Comparison of ENCODE assay signal across 8 cellular contexts in genomic region chr10:27319752-27320561, GRCh38.
A peak's percentile ranks its signal among the peaks of the same experiment; 100 is the strongest.
DNase-seq lines count a peak whose midpoint lies in the region; ATAC-seq, FAIRE-seq and TF ChIP-seq lines count a peak whose summit lies in the region.

No MANE protein-coding gene starts in this region.

- peak overlapping the region; percentile 2 to 6; a peak in 1 of 4 replicates for H3K4me2 ChIP-seq in H1 (ENCODE audit: insufficient read depth in 1 of 2, low read depth in 2 of 2, low read length in 2 of 2)

- no peak overlapping the region for H2AK5ac ChIP-seq in H1 (ENCODE audit: low read depth, low read length)

- H3K9me3 ChIP-seq in H1 (ENCODE audit: insufficient read depth in 2 of 2, low read depth in 1 of 2, low read length in 1 of 2), result no peaks in the 10 kb centered on the region
- no peaks in the 10 kb centered on the region for H3K9me3 ChIP-seq in stomach

- CTCF ChIA-PET in H1 (lab: Charles Lee; ENCODE audit: partially characterized antibody), result no interaction called here

- no peak overlapping the region for H3K56ac ChIP-seq in H1 (replicated peaks; ENCODE audit: insufficient read length, low read depth, low read length)

- H4K91ac ChIP-seq in H1 (replicated peaks; ENCODE audit: insufficient read length, low read length), result no peak overlapping the region

- H3K27me3 ChIP-seq in H1 (replicated peaks in 1 of 4; ENCODE audit: control insufficient read depth in 3 of 4, extremely low read depth in 1 of 4, insufficient read depth in 3 of 4, low read length in 3 of 4) (no peaks in the 10 kb centered on the region), stomach (peaks cover 3 to 14% (median 10%) of the 10 kb centered on the region in 3 donors)

- H2BK20ac ChIP-seq in H1 (ENCODE audit: low read length), result no peak overlapping the region

- H2BK12ac ChIP-seq in H1 (ENCODE audit: low read depth, low read length), result no peak overlapping the region

- H3K4me1 ChIP-seq in H1 (replicated peaks in 1 of 4; ENCODE audit: control insufficient read depth in 3 of 4, insufficient read depth in 4 of 4, low read length in 3 of 4), result no peaks in the 10 kb centered on the region
- H3K4me1 ChIP-seq in stomach, result peaks cover 4 to 14% (median 10%) of the 10 kb centered on the region in 4 donors

- no peaks in the 10 kb centered on the region for H3K79me2 ChIP-seq in H1 (ENCODE audit: control insufficient read depth in 1 of 2, insufficient read depth in 2 of 2, low read length in 2 of 2)

- H2BK120ac ChIP-seq in H1 (replicated peaks; ENCODE audit: low read depth, low read length), result no peak overlapping the region

- intact Hi-C loops in stomach (cut with DNase I; ENCODE audit: low total_unique reads), result loop anchor here (10.0 kb wide), 1 partner anchor 695 kb away; no protein-coding TSS in a partner anchor

- no peaks in the 10 kb centered on the region for H3K23me2 ChIP-seq in H1 (ENCODE audit: low read depth, low read length)

- no peak overlapping the region for H3K14ac ChIP-seq in H1 (ENCODE audit: insufficient read length)

- no peak overlapping the region for H3K23ac ChIP-seq in H1 (ENCODE audit: insufficient read length)

- H3K4ac ChIP-seq in H1 (replicated peaks; ENCODE audit: insufficient read length, low read depth, low read length), result no peak overlapping the region

- peak overlapping the region; percentile 83; the same call in 1 of the 2 replicates for H4K8ac ChIP-seq in H1 (ENCODE audit: extremely low read depth, insufficient read depth, low read length)

- TF ChIP-seq POLR2A in H1 (IDR thresholded peaks at IDR 0.05; ENCODE audit: control extremely low read depth in 1 of 2, low read depth in 2 of 2, low read length in 2 of 2) (no peak), stomach (IDR thresholded peaks at IDR 0.05) (no peak)

- H4K20me1 ChIP-seq in H1 (replicated peaks in 1 of 2; ENCODE audit: control insufficient read depth in 1 of 2, insufficient read depth in 2 of 2, low read length in 2 of 2), result no peaks in the 10 kb centered on the region

- no peak overlapping the region for H3K18ac ChIP-seq in H1 (ENCODE audit: extremely low read depth, low read length)

- TF ChIP-seq RAD21 in H1 (IDR thresholded peaks at IDR 0.05 in 1 of 2, conservative IDR thresholded peaks at IDR 0.05 in 1 of 2; ENCODE audit: low read depth in 2 of 2, low read length in 2 of 2), result no peak

- no peak overlapping the region for H4K5ac ChIP-seq in H1 (ENCODE audit: insufficient read length, low read depth, low read length)

- H3K36me3 ChIP-seq in H1 (ENCODE audit: control insufficient read depth in 2 of 4, insufficient read depth in 4 of 4, low read length in 3 of 4), result no peaks in the 10 kb centered on the region
- no peaks in the 10 kb centered on the region for H3K36me3 ChIP-seq in stomach

- no peak overlapping the region for H2BK15ac ChIP-seq in H1 (ENCODE audit: low read length)

- POLR2A ChIA-PET in H1 (lab: Charles Lee; ENCODE audit: partially characterized antibody), result no interaction called here

- H3K4me3 ChIP-seq in H1 (ENCODE audit: extremely low read depth in 1 of 4, insufficient read depth in 2 of 4, low read depth in 3 of 4, low read length in 4 of 4), result peak overlapping the region in 2 of 4 experiments; percentile 10 to 38; a peak in 3 of 8 replicates
- peak overlapping the region; percentile 33 to 50 (median 38) for H3K4me3 ChIP-seq in stomach

- DNase-seq in SKM-1 treated with dmso at 0.1 percent for 144 hours (lab: John Stamatoyannopoulos, UW; ENCODE audit: unreplicated experiment), result peak; percentile 86
- no peak for DNase-seq in H1 (ENCODE audit: low read depth in 1 of 2, low spot score in 2 of 2)
- DNase-seq in medulla oblongata (ENCODE audit: extremely low spot score), result peak; percentile 59
- DNase-seq in stomach, result peak; percentile 68
- DNase-seq in activated gamma-delta T cell (lab: John Stamatoyannopoulos, UW), result no peak
- no peak for DNase-seq in NCI-H524 treated with DMSO at 0.1 percent for 48 hours (lab: John Stamatoyannopoulos, UW)

- FAIRE-seq in H1 (lab: Jason Lieb, UNC), result no peak

- H3K79me1 ChIP-seq in H1 (ENCODE audit: low read depth, low read length), result no peaks in the 10 kb centered on the region

- ATAC-seq in GM18519 (IDR thresholded peaks at IDR 0.05; ENCODE audit: low FRiP score, unreplicated experiment) (peak; percentile 69), HG02981 (IDR thresholded peaks at IDR 0.05; ENCODE audit: unreplicated experiment) (peak; percentile 71)

- TF ChIP-seq EP300 in H1 (IDR thresholded peaks at IDR 0.05; ENCODE audit: borderline replicate concordance in 1 of 2, low read depth in 2 of 2, low read length in 2 of 2) (no peak), stomach (IDR thresholded peaks at IDR 0.05) (no peak)

- TF ChIP-seq CTCF in H1 (IDR thresholded peaks at IDR 0.05; ENCODE audit: control extremely low read depth in 1 of 3, insufficient read depth in 1 of 3, low read depth in 1 of 3, low read length in 3 of 3), result no peak
- TF ChIP-seq CTCF in stomach (IDR thresholded peaks at IDR 0.05), result no peak

- 80% methylated on average over 33 of the region's 48 CpGs; no CpG with 5 or more reads in 1 of the 2 experiments for WGBS in H1 (ENCODE audit: extremely low coverage in 1 of 2, insufficient coverage in 1 of 2, insufficient read length in 1 of 2, insufficient replicate concordance in 2 of 2, low coverage in 1 of 2, low lambda C conversion rate in 2 of 2, missing lambda C conversion rate in 1 of 2), 2 experiments
- WGBS in stomach, 5 donors, result 15 to 33% (median 27%) methylated on average over 40 to 48 of the region's 48 CpGs

- no peak overlapping the region for H3K9ac ChIP-seq in H1 (replicated peaks in 1 of 4; ENCODE audit: extremely low read depth in 1 of 4, low read depth in 3 of 4, low read length in 3 of 4)

- peak overlapping the region; percentile 58; the same call in 1 of the 2 replicates for H2AFZ ChIP-seq in H1 (ENCODE audit: low read length)

- H2BK5ac ChIP-seq in H1 (ENCODE audit: low read depth, low read length), result no peak overlapping the region

- H3K27ac ChIP-seq in H1 (ENCODE audit: low read depth, low read length) (no peak overlapping the region), stomach (peak overlapping the region in 3 of 5 donors; percentile 57 to 88 (median 81))

TF ChIP-seq in H1, 55 proteins besides CTCF, POLR2A, EP300 and RAD21:
- no peak for TF ChIP-seq KDM4A (IDR thresholded peaks at IDR 0.05; ENCODE audit: low read depth, low read length, severe bottlenecking)
- TF ChIP-seq CEBPB (IDR thresholded peaks at IDR 0.05; ENCODE audit: low read depth, low read length), result no peak
- TF ChIP-seq POLR2AphosphoS5 (IDR thresholded peaks at IDR 0.05; ENCODE audit: low read depth, low read length), result no peak
- TF ChIP-seq BCL11A (IDR thresholded peaks at IDR 0.05; ENCODE audit: low read depth in 2 of 2, low read length in 2 of 2), result no peak
- no peak for TF ChIP-seq BACH1 (IDR thresholded peaks at IDR 0.05; ENCODE audit: low read length)
- no peak for TF ChIP-seq EZH2 (IDR thresholded peaks at IDR 0.05; ENCODE audit: low read depth, low read length, severe bottlenecking)
- TF ChIP-seq ZNF274 (IDR thresholded peaks at IDR 0.05; ENCODE audit: borderline replicate concordance, extremely low read depth, low read length), result no peak
- TF ChIP-seq SUZ12 (IDR thresholded peaks at IDR 0.05; ENCODE audit: low read length), result no peak
- no peak for TF ChIP-seq CHD2 (IDR thresholded peaks at IDR 0.05; ENCODE audit: low read length)
- TF ChIP-seq EGR1 (IDR thresholded peaks at IDR 0.05; ENCODE audit: borderline replicate concordance, low read depth, low read length), result no peak
- TF ChIP-seq TBP (IDR thresholded peaks at IDR 0.05; ENCODE audit: low read depth, low read length), result no peak

Comparison
In these comparisons a context has a peak if more than half of its experiments do, and no peak if none do; other contexts are left out.
1. DNase-seq: peak in SKM-1 treated with dmso at 0.1 percent for 144 hours (single experiment), medulla oblongata (single experiment) and stomach (single experiment); none in H1 (0 of 2), activated gamma-delta T cell (single experiment) and NCI-H524 treated with DMSO at 0.1 percent for 48 hours (single experiment).